Comparison of ENCODE assay signal across 8 cellular contexts in the genomic region with DNA sequence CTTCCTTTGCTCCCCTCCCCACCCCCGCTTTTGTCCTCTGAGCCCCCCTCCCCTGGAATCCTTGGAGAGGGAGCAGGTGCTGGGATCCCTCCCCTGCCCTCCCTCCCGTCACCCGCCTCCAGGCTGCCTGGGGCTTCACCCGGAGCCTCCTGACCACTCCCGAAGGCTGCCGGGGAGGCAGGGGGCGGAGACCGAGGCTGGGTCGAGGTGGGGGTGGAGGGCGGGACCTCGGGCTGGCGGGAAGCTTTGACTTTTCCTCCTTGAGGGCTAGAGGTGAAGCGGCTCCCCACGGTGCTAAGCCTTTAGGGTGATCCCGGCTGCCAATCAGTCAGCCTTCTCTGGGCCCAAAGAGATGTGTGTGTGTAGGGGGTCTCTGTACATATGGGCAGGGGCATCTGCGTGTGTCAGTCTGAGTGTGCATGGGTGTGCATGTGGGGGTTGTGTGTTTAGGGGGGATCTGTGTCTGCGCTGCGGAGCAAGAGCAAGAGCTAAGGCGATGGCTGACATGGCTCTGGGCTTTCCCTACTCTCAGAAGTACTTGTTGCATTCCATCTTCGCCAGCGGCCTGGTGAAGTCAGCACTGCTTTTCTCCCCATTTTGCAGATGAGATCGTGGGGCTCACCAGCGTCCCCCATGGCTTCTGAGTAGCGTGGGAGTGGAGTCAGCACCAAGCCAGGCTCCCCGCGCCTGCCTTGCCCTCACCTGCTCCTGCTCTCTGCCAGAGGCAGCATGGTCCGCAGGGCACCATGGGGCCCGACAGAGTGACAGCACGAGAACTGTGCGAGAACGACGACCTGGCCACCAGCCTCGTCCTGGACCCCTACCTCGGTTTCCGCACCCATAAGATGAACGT. TPM values are rescaled to one million over a fixed set of nuclear protein-coding genes. Genes with fewer than 3 reads are reported as not detected.
DNase-seq lines count a peak whose midpoint lies in the region; ATAC-seq, FAIRE-seq and TF ChIP-seq lines count a peak whose summit lies in the region.

No MANE protein-coding gene starts in this region.

- H3K4me3 ChIP-seq in effector memory CD4-positive, alpha-beta T cell (ENCODE audit: insufficient read depth, low read depth, low read length, poor library complexity, severe bottlenecking): peak overlapping the region; percentile 52
- no peak overlapping the region for H3K4me3 ChIP-seq in mucosa of descending colon

- peaks cover 18% of the 10 kb centered on the region for H3K4me1 ChIP-seq in effector memory CD4-positive, alpha-beta T cell (ENCODE audit: control insufficient read depth, insufficient read depth, low read length, poor library complexity, severe bottlenecking)
- H3K4me1 ChIP-seq in mucosa of descending colon (ENCODE audit: low read depth): peaks cover 25% of the 10 kb centered on the region

- FAIRE-seq in GM18507 (lab: Jason Lieb, UNC): peak; percentile 89

- no peak for TF ChIP-seq CTCF in mucosa of descending colon (IDR thresholded peaks at IDR 0.05)

- H3K27ac ChIP-seq in effector memory CD4-positive, alpha-beta T cell (ENCODE audit: insufficient read depth, low read length, poor library complexity, severe bottlenecking): peak overlapping the region; percentile 77

- DNase-seq in GM18507 (ENCODE audit: extremely low spot score, insufficient read length, low read depth) (peak; percentile 74), NCI-H2227 treated with DMSO at 0.1 percent for 48 hours (lab: John Stamatoyannopoulos, UW) (peak; percentile 60), mucosa of descending colon (peak; percentile 82 to 88 (median 88))
- peak; percentile 82 for DNase-seq in activated CD4-positive, alpha-beta T cell treated with anti-CD3 and anti-CD28 coated beads for 48 hours
- peak in 2 of 3 donors; percentile 25 to 41 for DNase-seq in effector memory CD4-positive, alpha-beta T cell
- DNase-seq in stimulated activated CD8-positive, alpha-beta memory T cell treated with anti-CD3 and anti-CD28 coated beads, Interleukin-7, amount 100 ng/mL, for 4 hours (ENCODE audit: low read depth in 2 of 2): peak; percentile 17 to 30

- H3K9me3 ChIP-seq in effector memory CD4-positive, alpha-beta T cell (ENCODE audit: control insufficient read depth, low read length): no peaks in the 10 kb centered on the region
- no peaks in the 10 kb centered on the region for H3K9me3 ChIP-seq in mucosa of descending colon

- peaks cover 17% of the 10 kb centered on the region for H3K36me3 ChIP-seq in effector memory CD4-positive, alpha-beta T cell (ENCODE audit: control insufficient read depth, insufficient read depth, low read length)
- H3K36me3 ChIP-seq in mucosa of descending colon (ENCODE audit: low read depth): peaks cover 7% of the 10 kb centered on the region

- intact Hi-C loops in mucosa of descending colon (cut with DNase I, micrococcal nuclease): no loop called here

- H3K27me3 ChIP-seq in effector memory CD4-positive, alpha-beta T cell (replicated peaks; ENCODE audit: control insufficient read depth, insufficient read depth, low read length, poor library complexity, severe bottlenecking): no peaks in the 10 kb centered on the region

- ATAC-seq in mucosa of descending colon (peak; percentile 4), HG02642 (IDR thresholded peaks at IDR 0.05; ENCODE audit: poor library complexity, unreplicated experiment) (no peak), GM18868 (IDR thresholded peaks at IDR 0.05; ENCODE audit: unreplicated experiment) (no peak)

RNA-seq across cellular contexts. Expression of a gene that starts 1.7 kb away (rescaled TPM):
- 10 to 100 TPM; 14.7 to 19.3 (median 16.5) TPM for total RNA-seq in mucosa of descending colon

RNA-seq across cellular contexts. Expression of a gene that starts 13.1 kb away (rescaled TPM):
- 10 to 100 TPM; 16.6 to 30.0 (median 17.2) TPM for total RNA-seq in mucosa of descending colon

RNA-seq across cellular contexts. Expression of a gene that starts 16.3 kb away (rescaled TPM):
- total RNA-seq in mucosa of descending colon: 10 to 100 TPM; 31.6 to 62.1 (median 36.4) TPM

RNA-seq across cellular contexts. Expression of a gene that starts 21.6 kb away (rescaled TPM):
- not detected for total RNA-seq in mucosa of descending colon

RNA-seq across cellular contexts. Expression of a gene that starts 28.8 kb away (rescaled TPM):
- total RNA-seq in mucosa of descending colon: under 1 TPM; 0.24 to 0.32 (median 0.29) TPM

Comparison
In these comparisons a context has a peak if more than half of its experiments do, and no peak if none do; other contexts are left out.
1. DNase-seq: peak in every context shown above with its lines; median percentile 88 in mucosa of descending colon; 82 in activated CD4-positive, alpha-beta T cell treated with anti-CD3 and anti-CD28 coated beads for 48 hours; 74 in GM18507; 60 in NCI-H2227 treated with DMSO at 0.1 percent for 48 hours; 33 in effector memory CD4-positive, alpha-beta T cell; 24 in stimulated activated CD8-positive, alpha-beta memory T cell treated with anti-CD3 and anti-CD28 coated beads, Interleukin-7, amount 100 ng/mL, for 4 hours.